In genomic region chr12:93571854-93572711, GRCh38 we compare ENCODE assay signal across 8 cellular contexts. TPM values are rescaled to one million over a fixed set of nuclear protein-coding genes. Genes with fewer than 3 reads are reported as not detected.
DNase-seq lines count a peak whose midpoint lies in the region; ATAC-seq, FAIRE-seq and TF ChIP-seq lines count a peak whose summit lies in the region.

A gene with protein sequence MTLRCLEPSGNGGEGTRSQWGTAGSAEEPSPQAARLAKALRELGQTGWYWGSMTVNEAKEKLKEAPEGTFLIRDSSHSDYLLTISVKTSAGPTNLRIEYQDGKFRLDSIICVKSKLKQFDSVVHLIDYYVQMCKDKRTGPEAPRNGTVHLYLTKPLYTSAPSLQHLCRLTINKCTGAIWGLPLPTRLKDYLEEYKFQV (plus strand): TSS chr12:93572675. CDS start chr12:93572898, 223 bp downstream.

- H3K23ac ChIP-seq in IMR-90 (ENCODE audit: low read depth, low read length) (peak within 1 kb of the TSS; percentile 96), mesendoderm (ENCODE audit: low read length) (peak within 1 kb of the TSS; percentile 73)

- in situ Hi-C loops in IMR-90 (cut with MboI; ENCODE audit: low sequenced_read_pairs): loop anchor here (10.0 kb wide), 1 partner anchor 413 kb away; no protein-coding TSS in a partner anchor

- H3K56ac ChIP-seq in IMR-90 (ENCODE audit: extremely low read depth, insufficient read depth, low read length) (peak within 1 kb of the TSS; percentile 77; the same call in 1 of the 2 replicates), mesendoderm (ENCODE audit: low read length) (peak within 1 kb of the TSS; percentile 94)

- peak within 1 kb of the TSS; percentile 96 for H3K14ac ChIP-seq in IMR-90 (replicated peaks; ENCODE audit: low read depth, low read length)

- peak within 1 kb of the TSS; percentile 88 for H2AK9ac ChIP-seq in IMR-90 (replicated peaks; ENCODE audit: low read depth, low read length, poor library complexity)

- peak within 1 kb of the TSS; percentile 10; the same call in 1 of the 2 replicates for H3K18ac ChIP-seq in IMR-90 (ENCODE audit: low read depth, low read length)
- peak within 1 kb of the TSS; percentile 99 for H3K18ac ChIP-seq in mesendoderm (ENCODE audit: low read length)

- WGBS in IMR-90 (ENCODE audit: extremely low coverage in 2 of 2, insufficient read length in 1 of 2), 2 experiments: 1% methylated on average over 23 of the region's 71 CpGs; no CpG with 5 or more reads in 1 of the 2 experiments
- WGBS in mesendoderm (ENCODE audit: extremely low coverage, insufficient coverage, low lambda C conversion rate): no CpG with 5 or more reads among the region's 71 CpGs

- TF ChIP-seq CTCF in IMR-90 (conservative IDR thresholded peaks at IDR 0.05; ENCODE audit: low read depth, low read length) (0 out of 2 replicates have a peak, but pooled peaks have one; percentile 8), WI38 (IDR thresholded peaks at IDR 0.05; ENCODE audit: low read depth, low read length) (no peak)

- no peak for TF ChIP-seq RAD21 in IMR-90 (IDR thresholded peaks at IDR 0.05; ENCODE audit: low read length)

- dilution Hi-C loops in IMR-90 (cut with HindIII; ENCODE audit: low sequenced_read_pairs, unreplicated experiment): no loop called here

- H3K9me3 ChIP-seq in IMR-90 (ENCODE audit: control insufficient read depth, insufficient read depth, low read length) (no peaks in the 10 kb centered on the region), stomach smooth muscle (ENCODE audit: control insufficient read depth in 2 of 2, low read length in 2 of 2) (no peaks in the 10 kb centered on the region)

- H2BK20ac ChIP-seq in IMR-90 (ENCODE audit: low read depth, low read length): 0 out of 2 replicates have a peak within 1 kb of the TSS, but pooled peaks have one; percentile 46

- peak within 1 kb of the TSS; percentile 92 for H3K4ac ChIP-seq in IMR-90 (ENCODE audit: low read depth, low read length)
- peak within 1 kb of the TSS; percentile 64 for H3K4ac ChIP-seq in mesendoderm (ENCODE audit: low read depth, low read length)

- TF ChIP-seq POLR2A in GM12891 (IDR thresholded peaks at IDR 0.05; ENCODE audit: low read depth, low read length): no peak
- TF ChIP-seq POLR2A in IMR-90 (IDR thresholded peaks at IDR 0.05; ENCODE audit: low read depth, low read length): no peak

- DNase-seq in GM12891 (ENCODE audit: insufficient read length, low spot score): peak; percentile 26
- DNase-seq in IMR-90: peak; percentile 21
- DNase-seq in effector CD4-positive, alpha-beta T cell: peak; percentile 14
- peak; percentile 87 for DNase-seq in mesendoderm
- no peak for DNase-seq in middle frontal gyrus (ENCODE audit: extremely low spot score, low spot score)

- peaks cover 12 to 41% of the 10 kb centered on the region in 2 experiments for H3K79me1 ChIP-seq in IMR-90 (ENCODE audit: low read depth in 1 of 2, low read length in 2 of 2)
- peaks cover 5% of the 10 kb centered on the region for H3K79me1 ChIP-seq in mesendoderm (ENCODE audit: low read length)

- H2BK5ac ChIP-seq in IMR-90 (ENCODE audit: low read depth, low read length, poor library complexity, severe bottlenecking) (peak within 1 kb of the TSS; percentile 63), mesendoderm (ENCODE audit: low read length) (peak within 1 kb of the TSS; percentile 90)

- ATAC-seq in IMR-90 (ENCODE audit: low read depth) (peak; percentile 1), GM18907 (IDR thresholded peaks at IDR 0.05; ENCODE audit: unreplicated experiment) (no peak)

- peak within 1 kb of the TSS; percentile 65 for H3K27ac ChIP-seq in IMR-90 (ENCODE audit: insufficient read depth, low read length)
- H3K27ac ChIP-seq in mesendoderm (ENCODE audit: low read depth, low read length): peak within 1 kb of the TSS; percentile 98
- H3K27ac ChIP-seq in stomach smooth muscle (ENCODE audit: low read length): peak within 1 kb of the TSS; percentile 92

- peak within 1 kb of the TSS; percentile 88 for H2AFZ ChIP-seq in IMR-90 (replicated peaks; ENCODE audit: low read length, poor library complexity)

- H4K8ac ChIP-seq in IMR-90 (ENCODE audit: low read depth in 2 of 2, low read length in 2 of 2) (peak within 1 kb of the TSS; percentile 26 to 81; a peak in 3 of 4 replicates), mesendoderm (ENCODE audit: low read depth, low read length) (no peak within 1 kb of the TSS)

- H4K20me1 ChIP-seq in IMR-90 (ENCODE audit: insufficient read depth, low read length): peaks cover 8% of the 10 kb centered on the region; the same call in 1 of the 2 replicates

- H3K36me3 ChIP-seq in IMR-90 (ENCODE audit: control insufficient read depth, insufficient read depth, low read length) (no peaks in the 10 kb centered on the region; the same call in 1 of the 2 replicates), mesendoderm (ENCODE audit: control insufficient read depth, insufficient read depth, low read length) (no peaks in the 10 kb centered on the region), stomach smooth muscle (ENCODE audit: control insufficient read depth in 2 of 2, insufficient read depth in 2 of 2, low read length in 2 of 2) (peaks cover 6 to 8% of the 10 kb centered on the region in 2 donors)

- H2BK15ac ChIP-seq in IMR-90 (ENCODE audit: low read depth, low read length) (peak within 1 kb of the TSS; percentile 49; the same call in 2 of the 3 replicates), mesendoderm (replicated peaks; ENCODE audit: low read depth) (no peak within 1 kb of the TSS)

- H2BK120ac ChIP-seq in IMR-90 (ENCODE audit: low read depth, low read length): peak within 1 kb of the TSS; percentile 83
- peak within 1 kb of the TSS; percentile 37 for H2BK120ac ChIP-seq in mesendoderm (ENCODE audit: low read depth, low read length)

- peak within 1 kb of the TSS; percentile 48 for H4K91ac ChIP-seq in IMR-90 (ENCODE audit: insufficient read depth, low read depth, low read length)

- peaks cover under 1% of the 10 kb centered on the region; the same call in 1 of the 2 replicates for H3K9me1 ChIP-seq in IMR-90 (ENCODE audit: insufficient read depth, low read length)

- no peaks in the 10 kb centered on the region for H3K27me3 ChIP-seq in IMR-90 (ENCODE audit: control insufficient read depth, insufficient read depth, low read length)
- no peaks in the 10 kb centered on the region for H3K27me3 ChIP-seq in mesendoderm (ENCODE audit: insufficient read depth, low read length, poor library complexity)
- no peaks in the 10 kb centered on the region for H3K27me3 ChIP-seq in stomach smooth muscle (ENCODE audit: control insufficient read depth in 1 of 2, insufficient read depth in 2 of 2, low read length in 2 of 2)

- peak within 1 kb of the TSS; percentile 77 for H3K4me2 ChIP-seq in IMR-90 (ENCODE audit: low read depth, low read length)
- H3K4me2 ChIP-seq in mesendoderm (ENCODE audit: low read length): peak within 1 kb of the TSS; percentile 78

- H2AK5ac ChIP-seq in IMR-90 (ENCODE audit: low read depth, low read length) (peak within 1 kb of the TSS; percentile 72), mesendoderm (ENCODE audit: low read length) (peak within 1 kb of the TSS; percentile 54)

- peaks cover 34% of the 10 kb centered on the region for H3K79me2 ChIP-seq in mesendoderm (ENCODE audit: control insufficient read depth, insufficient read depth, low read length)

- BruUV-seq in IMR-90 (replicated peaks; lab: Mats Ljungman, UMichigan): no TSS peak

- H3K4me3 ChIP-seq in IMR-90 (ENCODE audit: insufficient read depth, low read depth, low read length): peak within 1 kb of the TSS; percentile 76
- H3K4me3 ChIP-seq in WI38 (ENCODE audit: low read depth, low read length): peak within 1 kb of the TSS; percentile 81
- H3K4me3 ChIP-seq in mesendoderm (ENCODE audit: low read length): peak within 1 kb of the TSS; percentile 82
- H3K4me3 ChIP-seq in stomach smooth muscle (ENCODE audit: low read length in 2 of 2): peak within 1 kb of the TSS; percentile 85 to 91

- POLR2A ChIA-PET in IMR-90 (lab: Charles Lee; ENCODE audit: unreplicated experiment): no interaction called here

- CTCF ChIA-PET in IMR-90 (lab: Yijun Ruan, JAX): interaction anchor here (0.7 kb wide), 1 partner anchor 579 kb away, joined by 3 read pairs; no protein-coding TSS in a partner anchor

- H3K4me1 ChIP-seq in IMR-90 (ENCODE audit: control insufficient read depth, insufficient read depth, low read length): no peaks in the 10 kb centered on the region
- H3K4me1 ChIP-seq in mesendoderm (ENCODE audit: control insufficient read depth, low read depth, low read length): no peaks in the 10 kb centered on the region
- peaks cover 15% of the 10 kb centered on the region for H3K4me1 ChIP-seq in stomach smooth muscle (ENCODE audit: control insufficient read depth, insufficient read depth, low read length)

- no peak for FAIRE-seq in GM12891 (lab: Jason Lieb, UNC)

- H3K9ac ChIP-seq in IMR-90 (ENCODE audit: low read depth, low read length): peak within 1 kb of the TSS; percentile 75
- H3K9ac ChIP-seq in mesendoderm (ENCODE audit: low read length): peak within 1 kb of the TSS; percentile 94
- peak within 1 kb of the TSS; percentile 84 to 87 for H3K9ac ChIP-seq in stomach smooth muscle (ENCODE audit: low read length in 2 of 2)

- intact Hi-C loops in IMR-90 (cut with micrococcal nuclease): loop anchor here (5.0 to 10.0 kb wide), 2 partner anchors 105 to 323 kb away; partner anchors contain the start of gene CRADD

- H4K5ac ChIP-seq in IMR-90 (ENCODE audit: low read depth, low read length): peak within 1 kb of the TSS; percentile 21
- H4K5ac ChIP-seq in mesendoderm (ENCODE audit: low read length): no peak within 1 kb of the TSS

TF ChIP-seq in GM12891, 5 proteins besides CTCF, POLR2A, EP300 and RAD21:
- no peak for TF ChIP-seq PAX5 (IDR thresholded peaks at IDR 0.05; ENCODE audit: insufficient read depth, low read length, severe bottlenecking)
- TF ChIP-seq POLR2AphosphoS5 (IDR thresholded peaks at IDR 0.05; ENCODE audit: low read depth, low read length): no peak
- no peak for TF ChIP-seq SPI1 (IDR thresholded peaks at IDR 0.05; ENCODE audit: low read depth, low read length)
- TF ChIP-seq POU2F2 (IDR thresholded peaks at IDR 0.05; ENCODE audit: low read depth, low read length): no peak
- no peak for TF ChIP-seq TAF1 (IDR thresholded peaks at IDR 0.05; ENCODE audit: low read depth, low read length)

TF ChIP-seq in IMR-90, 13 proteins besides CTCF, POLR2A, EP300 and RAD21 (continues in another document):
- TF ChIP-seq RCOR1 (IDR thresholded peaks at IDR 0.05; ENCODE audit: insufficient replicate concordance, low read length): no peak
- no peak for TF ChIP-seq MXI1 (IDR thresholded peaks at IDR 0.05; ENCODE audit: borderline replicate concordance, low read depth, low read length)
- no peak for TF ChIP-seq RFX5 (IDR thresholded peaks at IDR 0.05; ENCODE audit: low read depth, low read length)

RNA-seq across cellular contexts. Expression of the gene that starts here (rescaled TPM):
- 10.1 TPM for polyA plus RNA-seq in GM12891 (2012; ENCODE audit: low read depth, missing spikeins)
- 12.0 and 19.4 TPM in 2 replicates for total RNA-seq in IMR-90 (2012; rRNA removed)
- 12.4 and 13.5 TPM in 2 replicates for polyA plus RNA-seq in IMR-90 (2012; rRNA removed)
- 8.8 and 13.5 TPM in 2 replicates for polyA plus RNA-seq in IMR-90 (2012; cell fraction: cytosol; rRNA removed)
- polyA plus RNA-seq in IMR-90 (2012; cell fraction: nucleus; rRNA removed; ENCODE audit: low replicate concordance): 17.3 and 33.3 TPM in 2 replicates
- polyA plus RNA-seq in mesendoderm (2013, experiment 1 of 2): 41.4 TPM
- polyA plus RNA-seq in mesendoderm (2013, experiment 2 of 2): 39.4 TPM
